ENCODE assay signal across 18 cellular contexts in genomic region chr9:121323449-121324151, GRCh38. TPM values are rescaled to one million over a fixed set of nuclear protein-coding genes. Genes with fewer than 3 reads are reported as not detected.
DNase-seq lines count a peak whose midpoint lies in the region; ATAC-seq and TF ChIP-seq lines count a peak whose summit lies in the region.
"Had no signal": no experiment of that assay in that cellular context is flagged by ENCODE, and none has a peak within 500 bp of the region (broad histone marks: within the 10 kb centered on the region; RNA-seq: fewer than 3 reads in every experiment).

No MANE protein-coding gene starts in this region.

- H2BK5ac ChIP-seq in IMR-90 (ENCODE audit: low read depth, low read length, poor library complexity, severe bottlenecking) (peak overlapping the region; percentile 51), mesenchymal stem cell (ENCODE audit: low read depth, low read length, poor library complexity, severe bottlenecking) (no peak overlapping the region)

- H3K4me1 ChIP-seq in IMR-90 (ENCODE audit: control insufficient read depth, insufficient read depth, low read length) (peaks cover 15% of the 10 kb centered on the region), ascending aorta (peaks cover 28 to 75% of the 10 kb centered on the region in 2 donors), mesenchymal stem cell (ENCODE audit: control insufficient read depth, insufficient read depth, low read depth, low read length) (peaks cover 13% of the 10 kb centered on the region), thoracic aorta (ENCODE audit: control insufficient read depth in 1 of 2, low read depth in 2 of 2) (peaks cover 33 to 92% of the 10 kb centered on the region in 2 donors)

- no peak overlapping the region for H3K9ac ChIP-seq in IMR-90 (ENCODE audit: low read depth, low read length)
- peak overlapping the region; percentile 8 for H3K9ac ChIP-seq in mesenchymal stem cell (ENCODE audit: low read length)

- no peak for TF ChIP-seq RAD21 in IMR-90 (IDR thresholded peaks at IDR 0.05; ENCODE audit: low read length)

- H2AFZ ChIP-seq in IMR-90 (replicated peaks; ENCODE audit: low read length, poor library complexity), result no peak overlapping the region
- H2AFZ ChIP-seq in mesenchymal stem cell (ENCODE audit: low read depth, low read length), result no peak overlapping the region

- H2AK9ac ChIP-seq in IMR-90 (replicated peaks; ENCODE audit: low read depth, low read length, poor library complexity), result no peak overlapping the region

- WGBS in IMR-90 (ENCODE audit: extremely low coverage in 2 of 2, insufficient read length in 1 of 2), 2 experiments, result 100% methylated on average over 1 of the region's 10 CpGs; no CpG with 5 or more reads in 1 of the 2 experiments
- WGBS in mesenchymal stem cell, result 95% methylated on average over 9 of the region's 10 CpGs

- peak overlapping the region; percentile 36; the same call in 1 of the 2 replicates for H3K27ac ChIP-seq in IMR-90 (ENCODE audit: insufficient read depth, low read length)
- H3K27ac ChIP-seq in ascending aorta, result peak overlapping the region; percentile 98 to 99
- H3K27ac ChIP-seq in mesenchymal stem cell (ENCODE audit: low read length, poor library complexity, severe bottlenecking), result no peak overlapping the region
- H3K27ac ChIP-seq in thoracic aorta, result peak overlapping the region; percentile 96 to 97
- H3K27ac ChIP-seq: cardiac muscle cell had no signal

- CTCF ChIA-PET in IMR-90 (lab: Yijun Ruan, JAX), result interaction anchor here (1.0 kb wide), 1 partner anchor 9 kb away, joined by 3 read pairs; no protein-coding TSS in a partner anchor

- H3K9me3 ChIP-seq in IMR-90 (ENCODE audit: control insufficient read depth, insufficient read depth, low read length) (no peaks in the 10 kb centered on the region), ascending aorta (no peaks in the 10 kb centered on the region), mesenchymal stem cell (ENCODE audit: control insufficient read depth, low read length) (no peaks in the 10 kb centered on the region), thoracic aorta (no peaks in the 10 kb centered on the region)

- H2BK15ac ChIP-seq in IMR-90 (ENCODE audit: low read depth, low read length) (peak overlapping the region; percentile 98; the same call in 2 of the 3 replicates), mesenchymal stem cell (ENCODE audit: low read depth, poor library complexity, severe bottlenecking) (no peak overlapping the region)

- H3K23ac ChIP-seq in IMR-90 (ENCODE audit: low read depth, low read length), result no peak overlapping the region
- no peak overlapping the region for H3K23ac ChIP-seq in mesenchymal stem cell (ENCODE audit: low read length in 2 of 2)

- 0 out of 2 replicates have a peak overlapping the region, but pooled peaks have one; percentile 10 for H3K14ac ChIP-seq in IMR-90 (replicated peaks; ENCODE audit: low read depth, low read length)
- H3K14ac ChIP-seq in mesenchymal stem cell (ENCODE audit: low read length in 2 of 2), result no peak overlapping the region

- peaks cover 70% of the 10 kb centered on the region for H3K36me3 ChIP-seq in IMR-90 (ENCODE audit: control insufficient read depth, insufficient read depth, low read length)
- peaks cover 79 to 89% of the 10 kb centered on the region in 2 donors for H3K36me3 ChIP-seq in ascending aorta
- peaks cover 64 to 82% of the 10 kb centered on the region in 2 experiments for H3K36me3 ChIP-seq in mesenchymal stem cell (ENCODE audit: control insufficient read depth in 1 of 2, insufficient read depth in 2 of 2, low read depth in 1 of 2, low read length in 2 of 2)
- H3K36me3 ChIP-seq in thoracic aorta, result peaks cover 57% of the 10 kb centered on the region

- H2BK20ac ChIP-seq in IMR-90 (ENCODE audit: low read depth, low read length), result peak overlapping the region; percentile 99

- intact Hi-C loops in IMR-90 (cut with micrococcal nuclease) (loop anchor here (2.0 kb wide), 1 partner anchor 49 kb away; no protein-coding TSS in a partner anchor), ascending aorta (cut with DNase I) (no loop called here)

- no peak overlapping the region for H2BK12ac ChIP-seq in mesenchymal stem cell (ENCODE audit: low read length in 2 of 2)

- peak overlapping the region; percentile 60 for H4K91ac ChIP-seq in IMR-90 (ENCODE audit: insufficient read depth, low read depth, low read length)
- no peak overlapping the region for H4K91ac ChIP-seq in mesenchymal stem cell (ENCODE audit: low read length)

- ATAC-seq in IMR-90 (ENCODE audit: low read depth) (no peak), thoracic aorta (ENCODE audit: insufficient number of reproducible peaks, low FRiP score, low read depth) (no peak), HG03097 (IDR thresholded peaks at IDR 0.05; ENCODE audit: low FRiP score, unreplicated experiment) (no peak)
- ATAC-seq: activated naive CD8-positive, alpha-beta T cell treated with anti-CD3 and anti-CD28 coated beads, Interleukin-2, amount 50 U/mL, for 24 hours; activated T-helper 17 cell treated with anti-CD3 and anti-CD28 coated beads, Interleukin-2, amount 50 U/mL, for 72 hours had no signal

- no peaks in the 10 kb centered on the region; the same call in 1 of the 2 replicates for H4K20me1 ChIP-seq in IMR-90 (ENCODE audit: insufficient read depth, low read length)

- H3K4ac ChIP-seq in IMR-90 (ENCODE audit: low read depth, low read length) (peak overlapping the region; percentile 89), mesenchymal stem cell (ENCODE audit: low read depth in 1 of 2, low read length in 2 of 2) (no peak overlapping the region)

- peaks cover 33% of the 10 kb centered on the region for H3K9me1 ChIP-seq in IMR-90 (ENCODE audit: insufficient read depth, low read length)

- DNase-seq in IMR-90 (no peak), ascending aorta (ENCODE audit: low spot score in 2 of 2) (peak in 1 of 2 donors; percentile 52), mesenchymal stem cell (no peak), thoracic aorta (ENCODE audit: low spot score) (no peak), epidermal melanocyte (ENCODE audit: insufficient read length, low spot score) (no peak), NCI-H2107 treated with DMSO at 0.1 percent for 48 hours (lab: John Stamatoyannopoulos, UW; ENCODE audit: unreplicated experiment) (no peak)
- DNase-seq: activated CD4-positive, CD25-positive, alpha-beta regulatory T cell; activated naive CD8-positive, alpha-beta T cell treated with anti-CD3 and anti-CD28 coated beads, Interleukin-2, amount 50 U/mL, for 24 hours; COR-L47; effector CD8-positive, alpha-beta T cell; H7; NCI-H1436 treated with DMSO at 0.1 percent for 48 hours; NCI-H446; SIG-M5; T-helper 2 cell had no signal

- H3K56ac ChIP-seq in IMR-90 (ENCODE audit: extremely low read depth, insufficient read depth, low read length), result no peak overlapping the region

- H3K18ac ChIP-seq in IMR-90 (ENCODE audit: low read depth, low read length) (peak overlapping the region; percentile 70), mesenchymal stem cell (ENCODE audit: low read depth in 1 of 2, low read length in 2 of 2) (peak overlapping the region in 1 of 2 experiments; percentile 15)

- POLR2A ChIA-PET in IMR-90 (lab: Charles Lee; ENCODE audit: unreplicated experiment), result no interaction called here

- no TSS peak for BruUV-seq in IMR-90 (replicated peaks; lab: Mats Ljungman, UMichigan)

- H2BK120ac ChIP-seq in IMR-90 (ENCODE audit: low read depth, low read length) (peak overlapping the region; percentile 88), mesenchymal stem cell (ENCODE audit: low read depth, low read length) (no peak overlapping the region)

- TF ChIP-seq POLR2A in IMR-90 (IDR thresholded peaks at IDR 0.05; ENCODE audit: low read depth, low read length), result no peak

- peak overlapping the region; percentile 52; the same call in 1 of the 2 replicates for H4K5ac ChIP-seq in IMR-90 (ENCODE audit: low read depth, low read length)

- in situ Hi-C loops in IMR-90 (cut with MboI; ENCODE audit: low sequenced_read_pairs), result loop anchor here (5.0 kb wide), 1 partner anchor 74 kb away; no protein-coding TSS in a partner anchor

- H3K27me3 ChIP-seq in IMR-90 (ENCODE audit: control insufficient read depth, insufficient read depth, low read length), result no peaks in the 10 kb centered on the region
- H3K27me3 ChIP-seq in ascending aorta, result no peaks in the 10 kb centered on the region
- no peaks in the 10 kb centered on the region for H3K27me3 ChIP-seq in mesenchymal stem cell (ENCODE audit: control insufficient read depth in 1 of 2, insufficient read depth in 1 of 2, low read length in 2 of 2)
- no peaks in the 10 kb centered on the region for H3K27me3 ChIP-seq in thoracic aorta (replicated peaks; ENCODE audit: insufficient read depth)
- H3K27me3 ChIP-seq: cardiac muscle cell had no signal

- dilution Hi-C loops in IMR-90 (cut with HindIII; ENCODE audit: low sequenced_read_pairs, unreplicated experiment), result no loop called here

- H3K4me2 ChIP-seq in IMR-90 (ENCODE audit: low read depth, low read length) (no peak overlapping the region), mesenchymal stem cell (ENCODE audit: low read length, poor library complexity, severe bottlenecking) (no peak overlapping the region)

- peak overlapping the region in 1 of 2 experiments; percentile 65; a peak in 2 of 4 replicates for H4K8ac ChIP-seq in IMR-90 (ENCODE audit: low read depth in 2 of 2, low read length in 2 of 2)
- H4K8ac ChIP-seq in mesenchymal stem cell (ENCODE audit: low read length), result no peak overlapping the region

- H3K4me3 ChIP-seq in IMR-90 (ENCODE audit: insufficient read depth, low read depth, low read length) (no peak overlapping the region), ascending aorta (no peak overlapping the region), mesenchymal stem cell (ENCODE audit: insufficient read depth in 1 of 2, low read depth in 1 of 2, low read length in 2 of 2) (no peak overlapping the region), thoracic aorta (no peak overlapping the region)
- H3K4me3 ChIP-seq: cardiac muscle cell had no signal

- peaks cover 19 to 50% of the 10 kb centered on the region in 2 experiments for H3K79me1 ChIP-seq in IMR-90 (ENCODE audit: low read depth in 1 of 2, low read length in 2 of 2)
- peaks cover 15% of the 10 kb centered on the region for H3K79me1 ChIP-seq in mesenchymal stem cell (replicated peaks; ENCODE audit: low read length, poor library complexity, severe bottlenecking)

- TF ChIP-seq CTCF in IMR-90 (conservative IDR thresholded peaks at IDR 0.05; ENCODE audit: low read depth, low read length), result no peak
- TF ChIP-seq CTCF in ascending aorta (IDR thresholded peaks at IDR 0.05), result no peak
- no peak for TF ChIP-seq CTCF in thoracic aorta (IDR thresholded peaks at IDR 0.05)

- H2AK5ac ChIP-seq in IMR-90 (ENCODE audit: low read depth, low read length), result peak overlapping the region; percentile 92; the same call in 1 of the 2 replicates
- H2AK5ac ChIP-seq in mesenchymal stem cell (ENCODE audit: low read length, severe bottlenecking), result peak overlapping the region; percentile 46

RNA-seq across cellular contexts. Expression of gene STOM, which starts 46.5 kb away (rescaled TPM):
- total RNA-seq in IMR-90 (2012; rRNA removed), result 84.8 and 103 TPM in 2 replicates
- polyA plus RNA-seq in IMR-90 (2012; rRNA removed), result 67.6 and 78.4 TPM in 2 replicates
- polyA plus RNA-seq in IMR-90 (2012; cell fraction: cytosol; rRNA removed), result 45.3 TPM in 2 replicates
- polyA plus RNA-seq in IMR-90 (2012; cell fraction: nucleus; rRNA removed; ENCODE audit: low replicate concordance), result 9.8 and 44.1 TPM in 2 replicates
- total RNA-seq in ascending aorta, result 306 TPM
- polyA plus RNA-seq in mesenchymal stem cell (2013, experiment 1 of 2), result 298 TPM
- polyA plus RNA-seq in mesenchymal stem cell (2013, experiment 2 of 2), result 315 TPM
- total RNA-seq in thoracic aorta, result 100 to 1,000 TPM; 177 to 344 TPM

RNA-seq across cellular contexts. Expression of gene GSN, which starts 55.6 kb away (rescaled TPM):
- 461 and 547 TPM in 2 replicates for total RNA-seq in IMR-90 (2012; rRNA removed)
- polyA plus RNA-seq in IMR-90 (2012; rRNA removed), result 482 and 495 TPM in 2 replicates
- 396 and 740 TPM in 2 replicates for polyA plus RNA-seq in IMR-90 (2012; cell fraction: cytosol; rRNA removed)
- polyA plus RNA-seq in IMR-90 (2012; cell fraction: nucleus; rRNA removed; ENCODE audit: low replicate concordance), result 382 and 609 TPM in 2 replicates
- 3,012 TPM for total RNA-seq in ascending aorta
- polyA plus RNA-seq in mesenchymal stem cell (2013, experiment 1 of 2), result 196 TPM
- 192 TPM for polyA plus RNA-seq in mesenchymal stem cell (2013, experiment 2 of 2)
- total RNA-seq in thoracic aorta, result 1,000 to 10,000 TPM; 3,187 to 4,234 TPM
